Comparison of ENCODE assay signal across 22 cellular contexts in the genomic region with DNA sequence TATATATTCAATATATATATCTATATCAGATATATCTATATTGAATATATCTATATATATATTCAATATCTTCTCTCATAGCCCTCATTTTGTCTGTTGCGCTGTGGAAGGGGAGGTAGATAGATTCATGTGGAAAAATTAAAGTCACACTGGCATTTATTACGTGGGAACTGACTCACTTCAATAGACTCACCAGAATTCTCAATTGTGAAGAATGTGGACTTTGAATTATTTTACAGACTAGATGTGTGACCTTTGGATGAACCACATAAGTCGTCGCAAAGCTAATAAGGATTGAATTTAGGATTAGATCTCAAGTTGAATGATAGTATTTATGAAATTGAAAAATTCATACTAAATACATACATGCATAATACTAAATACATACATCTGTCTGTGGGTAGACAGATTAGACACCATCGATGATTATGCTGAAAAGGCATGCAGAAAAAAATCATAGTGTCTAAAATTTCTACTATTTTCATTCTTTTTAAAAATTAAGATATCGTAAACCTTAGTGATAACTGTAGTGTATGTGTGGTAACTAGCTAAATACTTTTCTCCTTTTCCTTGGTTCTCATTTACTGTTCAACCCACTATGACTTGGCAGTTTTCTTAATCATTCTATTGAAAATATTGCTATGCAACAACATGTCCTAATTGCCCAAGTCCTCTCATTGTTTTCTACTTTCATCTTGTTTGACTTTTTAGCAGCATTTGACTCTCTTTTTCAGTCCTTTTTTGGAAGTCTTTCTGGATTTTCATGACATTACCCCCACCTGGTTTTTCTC.
DNase-seq lines count a peak whose midpoint lies in the region; FAIRE-seq and TF ChIP-seq lines count a peak whose summit lies in the region.
"Had no signal": no experiment of that assay in that cellular context is flagged by ENCODE, and none has a peak within 500 bp of the region (broad histone marks: within the 10 kb centered on the region; RNA-seq: fewer than 3 reads in every experiment).

No MANE protein-coding gene starts in this region.

- no peaks in the 10 kb centered on the region for H3K36me3 ChIP-seq in brain microvascular endothelial cell (replicated peaks)
- H3K36me3 ChIP-seq: HAP-1, SJSA1 had no signal

- FAIRE-seq in G401.6 (lab: Jason Lieb, UNC), result peak; percentile 8
- FAIRE-seq in frontal cortex (lab: Jason Lieb, UNC), result no peak
- FAIRE-seq: RCC 7860 had no signal

- DNase-seq in RKO (ENCODE audit: low spot score) (peak; percentile 32), brain microvascular endothelial cell (peak; percentile 47), renal cortical epithelial cell (ENCODE audit: low read depth) (peak; percentile 13), frontal cortex (ENCODE audit: low spot score in 2 of 2) (no peak), NCI-H2227 treated with DMSO at 0.1 percent for 48 hours (lab: John Stamatoyannopoulos, UW) (no peak), KG1 (lab: John Stamatoyannopoulos, UW) (no peak), G401 (ENCODE audit: low spot score) (no peak)
- DNase-seq: AML-193; C1 segment of cervical spinal cord; Calu3; CD8-positive, alpha-beta memory T cell; DMS153; GF-D8; NCI-H1694; NCI-H2081; NCI-H2171; NCI-H524 treated with DMSO at 0.1 percent for 48 hours had no signal

- no peak overlapping the region for H3K4me3 ChIP-seq in brain microvascular endothelial cell (ENCODE audit: low read depth, low read length)
- H3K4me3 ChIP-seq: HAP-1, SJSA1 had no signal

- TF ChIP-seq CTCF in brain microvascular endothelial cell (IDR thresholded peaks at IDR 0.05; ENCODE audit: low read depth, low read length, missing control alignments), result no peak

- H3K27me3 ChIP-seq in brain microvascular endothelial cell (replicated peaks), result no peaks in the 10 kb centered on the region
- H3K27me3 ChIP-seq: SJSA1 had no signal

- in situ Hi-C loops in brain microvascular endothelial cell (cut with HindIII; ENCODE audit: low pct_ligation_motif_present, low sequenced_read_pairs), result no loop called here
- in situ Hi-C loops in G401 (cut with HindIII; ENCODE audit: low sequenced_read_pairs), result no loop called here

- H3K27ac ChIP-seq in brain microvascular endothelial cell, result peak overlapping the region; percentile 49
- H3K27ac ChIP-seq: KMS-11, SJSA1 had no signal

Comparison
In these comparisons a context has a peak if more than half of its experiments do, and no peak if none do; other contexts are left out.
1. DNase-seq: peak in RKO (single experiment), brain microvascular endothelial cell (single experiment) and renal cortical epithelial cell (single experiment); none in frontal cortex (0 of 2), NCI-H2227 treated with DMSO at 0.1 percent for 48 hours (single experiment), KG1 (single experiment) and G401 (single experiment).